Comparison of ENCODE assay signal across 1 cellular context in genomic region chr6:44071670-44072451, GRCh38.
A peak's percentile ranks its signal among the peaks of the same experiment; 100 is the strongest.
TF ChIP-seq lines count a peak whose summit lies in the region.

No MANE protein-coding gene starts in this region.

TF ChIP-seq in SK-N-SH, 30 proteins besides CTCF, POLR2A, EP300 and RAD21 (continued from another document):
- no peak for TF ChIP-seq REST (IDR thresholded peaks at IDR 0.05; ENCODE audit: low read depth, low read length)
- 0 out of 2 replicates have a peak, but pooled peaks have one; percentile 41 for TF ChIP-seq TEAD4 (IDR thresholded peaks at IDR 0.05; ENCODE audit: borderline replicate concordance, insufficient read depth)
- peak; percentile 67 for TF ChIP-seq PBX3 (IDR thresholded peaks at IDR 0.05)
- no peak for TF ChIP-seq CHD2 (IDR thresholded peaks at IDR 0.05; ENCODE audit: low read length, partially characterized antibody)
- no peak for TF ChIP-seq ELF1 (IDR thresholded peaks at IDR 0.05)
- TF ChIP-seq RCOR1 (IDR thresholded peaks at IDR 0.05; ENCODE audit: low read length): no peak
- TF ChIP-seq JUND (IDR thresholded peaks at IDR 0.05): no peak; the same call in 1 of the 2 replicates
- peak; percentile 78 for TF ChIP-seq TCF12 (IDR thresholded peaks at IDR 0.05)
- TF ChIP-seq USF1 (IDR thresholded peaks at IDR 0.05; ENCODE audit: borderline replicate concordance, low read depth): 0 out of 2 replicates have a peak, but pooled peaks have one; percentile 39
- no peak for TF ChIP-seq NRF1 (IDR thresholded peaks at IDR 0.05; ENCODE audit: low read depth, low read length)
- no peak for TF ChIP-seq TAF1 (IDR thresholded peaks at IDR 0.05; ENCODE audit: borderline replicate concordance, low read depth, low read length)
- TF ChIP-seq FOSL2 (IDR thresholded peaks at IDR 0.05; ENCODE audit: borderline replicate concordance, low read depth): peak; percentile 77
- TF ChIP-seq MAX (IDR thresholded peaks at IDR 0.05; ENCODE audit: low read depth): peak; percentile 43; the same call in 1 of the 2 replicates
- no peak for TF ChIP-seq EZH2phosphoT487 (IDR thresholded peaks at IDR 0.05; ENCODE audit: borderline replicate concordance, low read depth)
- TF ChIP-seq ZBTB33 (IDR thresholded peaks at IDR 0.05; ENCODE audit: borderline replicate concordance, low read depth): no peak
- TF ChIP-seq NFIC (IDR thresholded peaks at IDR 0.05; ENCODE audit: borderline replicate concordance): peak; percentile 87
- TF ChIP-seq POLR2AphosphoS5 (IDR thresholded peaks at IDR 0.05; ENCODE audit: low read depth, low read length): no peak; the same call in 1 of the 2 replicates
- no peak for TF ChIP-seq FOXJ3 (CRISPR knock-in tag; IDR thresholded peaks at IDR 0.05)
- TF ChIP-seq SIN3A (IDR thresholded peaks at IDR 0.05; ENCODE audit: borderline replicate concordance, low read depth, low read length): no peak
- no peak for TF ChIP-seq GATA2 (CRISPR knock-in tag; IDR thresholded peaks at IDR 0.05)
- TF ChIP-seq FOXM1 (IDR thresholded peaks at IDR 0.05; ENCODE audit: low read depth): no peak
- no peak for TF ChIP-seq MEF2A (IDR thresholded peaks at IDR 0.05; ENCODE audit: borderline replicate concordance, low read depth)
- no peak for TF ChIP-seq RFX5 (IDR thresholded peaks at IDR 0.05; ENCODE audit: low read length)
- TF ChIP-seq IRF3 (IDR thresholded peaks at IDR 0.05; ENCODE audit: low read depth, low read length): no peak
